In the genomic region with DNA sequence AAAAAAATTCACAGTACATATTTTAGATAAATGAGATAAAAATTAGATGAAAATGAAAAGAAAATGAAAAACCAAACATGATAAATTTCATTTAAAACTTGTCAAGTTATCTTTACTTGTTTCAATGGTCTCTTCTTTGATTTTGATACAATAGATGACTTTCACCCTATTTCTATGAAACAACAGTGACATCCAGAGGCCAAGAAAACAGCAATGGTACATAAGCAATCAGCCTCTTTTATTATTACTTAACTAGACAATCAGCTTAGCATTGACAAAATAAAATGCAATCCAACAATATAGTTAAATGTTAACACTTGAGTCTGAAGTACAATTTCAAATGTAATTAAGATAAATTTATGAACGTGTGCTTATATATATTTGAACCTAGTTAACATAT, we compare ENCODE assay signal across 12 cellular contexts.
DNase-seq lines count a peak whose midpoint lies in the region; ATAC-seq, FAIRE-seq and TF ChIP-seq lines count a peak whose summit lies in the region.
"Had no signal": no experiment of that assay in that cellular context is flagged by ENCODE, and none has a peak within 500 bp of the region (broad histone marks: within the 10 kb centered on the region; RNA-seq: fewer than 3 reads in every experiment).

No MANE protein-coding gene starts in this region.

- intact Hi-C loops in pancreas (cut with DNase I) = no loop called here
- intact Hi-C loops in sigmoid colon (cut with DNase I) = no loop called here

- no peak overlapping the region for H3K27ac ChIP-seq in endodermal cell (ENCODE audit: low read depth, low read length)
- no peak overlapping the region for H3K27ac ChIP-seq in pancreas
- H3K27ac ChIP-seq in sigmoid colon = no peak overlapping the region
- H3K27ac ChIP-seq: tibial artery had no signal

- DNase-seq in DMS153 treated with DMSO at 0.1 percent for 48 hours (lab: John Stamatoyannopoulos, UW; ENCODE audit: unreplicated experiment) (peak; percentile 3), DMS153 (lab: John Stamatoyannopoulos, UW) (no peak), NCI-H2171 (lab: John Stamatoyannopoulos, UW) (peak; percentile 0), endodermal cell (no peak), pancreas (no peak), occipital lobe (lab: John Stamatoyannopoulos, UW) (no peak), sigmoid colon (no peak)
- DNase-seq: activated effector memory CD4-positive, alpha-beta T cell treated with Interleukin-2 at 50 U/mL for 16 hours; MG63; tibial artery had no signal

- H3K36me3 ChIP-seq in endodermal cell (ENCODE audit: control insufficient read depth, insufficient read depth, low read length) (peaks cover 15% of the 10 kb centered on the region), pancreas (no peaks in the 10 kb centered on the region), sigmoid colon (no peaks in the 10 kb centered on the region)
- H3K36me3 ChIP-seq: MG63, tibial artery had no signal

- FAIRE-seq in pancreas (lab: Jason Lieb, UNC) = peak; percentile 5

- H3K9me3 ChIP-seq in endodermal cell (ENCODE audit: control insufficient read depth, low read length) (no peaks in the 10 kb centered on the region), pancreas (no peaks in the 10 kb centered on the region), sigmoid colon (no peaks in the 10 kb centered on the region)
- H3K9me3 ChIP-seq: MG63, tibial artery had no signal

- H3K27me3 Mint-ChIP-seq in endodermal cell (ENCODE audit: insufficient read depth) = no peaks in the 10 kb centered on the region
- H3K27me3 Mint-ChIP-seq: natural killer cell treated with Interleukin-12 subunit alpha and Interleukin-12 subunit beta and Interleukin-15 and Interleukin-18, amount 100 ng/mL, for 72 hours had no signal

- H3K4me3 ChIP-seq in endodermal cell (ENCODE audit: low read length) (no peak overlapping the region), pancreas (no peak overlapping the region), sigmoid colon (no peak overlapping the region)
- H3K4me3 ChIP-seq: MG63, tibial artery had no signal

- no peak overlapping the region for H3K9ac ChIP-seq in endodermal cell (ENCODE audit: extremely low read depth, low read length, poor library complexity, severe bottlenecking)

- H3K36me3 Mint-ChIP-seq in endodermal cell (ENCODE audit: low read depth) = peaks cover 10% of the 10 kb centered on the region
- H3K36me3 Mint-ChIP-seq: natural killer cell treated with Interleukin-12 subunit alpha and Interleukin-12 subunit beta and Interleukin-15 and Interleukin-18, amount 100 ng/mL, for 72 hours had no signal

- no peak for TF ChIP-seq EP300 in sigmoid colon (IDR thresholded peaks at IDR 0.05)

- no peaks in the 10 kb centered on the region for H3K9me3 Mint-ChIP-seq in endodermal cell
- H3K9me3 Mint-ChIP-seq: natural killer cell treated with Interleukin-12 subunit alpha and Interleukin-12 subunit beta and Interleukin-15 and Interleukin-18, amount 100 ng/mL, for 72 hours had no signal

- H3K27ac Mint-ChIP-seq in endodermal cell = no peak overlapping the region
- H3K27ac Mint-ChIP-seq: natural killer cell treated with Interleukin-12 subunit alpha and Interleukin-12 subunit beta and Interleukin-15 and Interleukin-18, amount 100 ng/mL, for 72 hours had no signal

- ATAC-seq in pancreas (no peak), HG03354 (IDR thresholded peaks at IDR 0.05; ENCODE audit: poor library complexity, severe bottlenecking, unreplicated experiment) (no peak)
- ATAC-seq: natural killer cell treated with Interleukin-12 subunit alpha and Interleukin-12 subunit beta and Interleukin-15 and Interleukin-18, amount 100 ng/mL, for 72 hours had no signal

- H3K27me3 ChIP-seq in endodermal cell (ENCODE audit: control insufficient read depth, insufficient read depth, low read length, poor library complexity, severe bottlenecking) (no peaks in the 10 kb centered on the region), pancreas (no peaks in the 10 kb centered on the region), sigmoid colon (no peaks in the 10 kb centered on the region)
- H3K27me3 ChIP-seq: MG63, tibial artery had no signal

- peak; percentile 75 for TF ChIP-seq CTCF in endodermal cell (conservative IDR thresholded peaks at IDR 0.05)
- TF ChIP-seq CTCF in pancreas (IDR thresholded peaks at IDR 0.05) = no peak
- no peak for TF ChIP-seq CTCF in sigmoid colon (IDR thresholded peaks at IDR 0.05)

- H3K4me3 Mint-ChIP-seq in endodermal cell = no peak overlapping the region
- H3K4me3 Mint-ChIP-seq: natural killer cell treated with Interleukin-12 subunit alpha and Interleukin-12 subunit beta and Interleukin-15 and Interleukin-18, amount 100 ng/mL, for 72 hours had no signal

- WGBS in endodermal cell (ENCODE audit: insufficient coverage in 1 of 2, insufficient read length in 1 of 2), 2 experiments = no CpG with 5 or more reads among the region's 1 CpG
- WGBS in pancreas, 2 donors = 33 to 51% methylated on average over 1 of the region's 1 CpG
- WGBS in sigmoid colon, 2 donors = 21 to 69% methylated on average over 1 of the region's 1 CpG

- H3K4me1 ChIP-seq in endodermal cell (ENCODE audit: control insufficient read depth, insufficient read depth, low read length) (no peaks in the 10 kb centered on the region), pancreas (no peaks in the 10 kb centered on the region), sigmoid colon (no peaks in the 10 kb centered on the region)
- H3K4me1 ChIP-seq: tibial artery had no signal

- peaks cover 12% of the 10 kb centered on the region for H3K4me1 Mint-ChIP-seq in endodermal cell

- no peak for TF ChIP-seq POLR2A in sigmoid colon (IDR thresholded peaks at IDR 0.05)

Comparison
In these comparisons a context has a peak if more than half of its experiments do, and no peak if none do; other contexts are left out.
1. DNase-seq: peak in DMS153 treated with DMSO at 0.1 percent for 48 hours (single experiment) and NCI-H2171 (single experiment); none in DMS153 (single experiment), endodermal cell (single experiment), pancreas (0 of 6), occipital lobe (single experiment) and sigmoid colon (single experiment).